Comparison of ENCODE assay signal across 17 cellular contexts in the genomic region with DNA sequence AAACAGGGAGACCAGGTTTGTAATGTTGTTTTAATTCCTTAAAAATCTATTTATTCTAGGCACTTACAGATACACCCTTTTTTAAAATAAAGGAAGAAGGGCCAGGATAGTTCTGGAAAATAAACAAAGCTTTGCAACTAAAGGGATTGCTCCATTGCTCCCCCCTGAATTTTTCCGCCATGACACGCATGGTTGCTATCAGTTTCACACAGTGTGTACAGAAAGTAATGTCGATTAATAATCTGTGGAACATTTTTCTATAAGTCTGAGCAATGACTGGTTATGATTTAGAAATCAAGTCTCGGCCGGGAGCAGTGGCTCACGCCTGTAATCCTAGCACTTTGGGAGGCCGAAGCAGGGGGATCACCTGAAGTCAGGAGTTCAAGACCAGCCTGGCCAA.
DNase-seq lines count a peak whose midpoint lies in the region; TF ChIP-seq lines count a peak whose summit lies in the region.
"Had no signal": no experiment of that assay in that cellular context is flagged by ENCODE, and none has a peak within 500 bp of the region (broad histone marks: within the 10 kb centered on the region; RNA-seq: fewer than 3 reads in every experiment).

No MANE protein-coding gene starts in this region.

- H3K36me3 Mint-ChIP-seq in MCF 10A (ENCODE audit: insufficient read depth, unreplicated experiment) (peaks cover 10% of the 10 kb centered on the region), osteocyte (ENCODE audit: unreplicated experiment) (peaks cover 2% of the 10 kb centered on the region)
- H3K36me3 Mint-ChIP-seq: CD14-positive monocyte; CD4-positive, alpha-beta memory T cell had no signal

- H3K4me3 Mint-ChIP-seq in MCF 10A (ENCODE audit: unreplicated experiment) (no peak overlapping the region), osteocyte (ENCODE audit: unreplicated experiment) (no peak overlapping the region)
- H3K4me3 Mint-ChIP-seq: CD14-positive monocyte; CD4-positive, alpha-beta memory T cell had no signal

- H3K4me3 ChIP-seq in mammary epithelial cell (replicated peaks in 1 of 3; ENCODE audit: insufficient read depth in 1 of 3, low read depth in 2 of 3, low read length in 3 of 3), result no peak overlapping the region
- H3K4me3 ChIP-seq in cardiac fibroblast (replicated peaks in 1 of 2; ENCODE audit: low read depth in 2 of 2, low read length in 2 of 2), result no peak overlapping the region
- H3K4me3 ChIP-seq in fibroblast of the aortic adventitia (ENCODE audit: low read depth, low read length), result no peak overlapping the region
- H3K4me3 ChIP-seq: A549, BLaER1, GM23248, HAP-1 had no signal

- intact Hi-C loops in MCF 10A (cut with micrococcal nuclease), result loop anchor here (10.0 kb wide), 1 partner anchor 165 kb away; no protein-coding TSS in a partner anchor
- intact Hi-C loops in mammary epithelial cell (cut with micrococcal nuclease), result no loop called here

- H3K4me1 Mint-ChIP-seq in MCF 10A (ENCODE audit: insufficient read depth, unreplicated experiment), result peaks cover 54% of the 10 kb centered on the region
- peaks cover 18% of the 10 kb centered on the region for H3K4me1 Mint-ChIP-seq in osteocyte (ENCODE audit: unreplicated experiment)
- H3K4me1 Mint-ChIP-seq: CD14-positive monocyte; CD4-positive, alpha-beta memory T cell had no signal

- H3K27me3 ChIP-seq in mammary epithelial cell (ENCODE audit: insufficient read depth, low read length), result no peaks in the 10 kb centered on the region
- H3K27me3 ChIP-seq: BLaER1 had no signal

- CTCF ChIA-PET in MCF 10A (lab: Yijun Ruan, JAX), result interaction anchor here (0.6 to 9.8 kb wide), 4 partner anchors 87 to 1932 kb away, joined by 3 to 74 read pairs (median 10); partner anchors contain the start of gene GAREM1
- CTCF ChIA-PET in mammary epithelial cell (lab: Charles Lee; ENCODE audit: low non-redundant PET), result no interaction called here

- H3K36me3 ChIP-seq in mammary epithelial cell (ENCODE audit: insufficient read depth, low read length), result no peaks in the 10 kb centered on the region
- H3K36me3 ChIP-seq: BLaER1, HAP-1 had no signal

- no peak overlapping the region for H3K9ac ChIP-seq in mammary epithelial cell (ENCODE audit: insufficient read depth, low read length)
- H3K9ac ChIP-seq: BLaER1, GM23248 had no signal

- H3K4me1 ChIP-seq in mammary epithelial cell (ENCODE audit: insufficient read depth, low read length), result peaks cover 38% of the 10 kb centered on the region
- H3K4me1 ChIP-seq: BLaER1, HAP-1 had no signal

- dilution Hi-C loops in mammary epithelial cell (cut with HindIII; ENCODE audit: low sequenced_read_pairs), result no loop called here

- H3K27me3 Mint-ChIP-seq in MCF 10A (ENCODE audit: insufficient read depth, unreplicated experiment) (no peaks in the 10 kb centered on the region), osteocyte (ENCODE audit: unreplicated experiment) (no peaks in the 10 kb centered on the region)

- POLR2A ChIA-PET in MCF 10A (lab: Yijun Ruan, JAX), result interaction anchor here (0.8 to 11.2 kb wide), 5 partner anchors 12 to 115 kb away, joined by 3 to 171 read pairs (median 10); partner anchors contain the start of gene GAREM1

- H2AFZ ChIP-seq in mammary epithelial cell (ENCODE audit: low read depth, low read length), result no peak overlapping the region
- H2AFZ ChIP-seq: GM23248 had no signal

- H3K27ac ChIP-seq in mammary epithelial cell (ENCODE audit: insufficient read depth, low read depth, low read length), result no peak overlapping the region
- H3K27ac ChIP-seq: 22Rv1, BLaER1, GM23248, HL-60 had no signal

- no peaks in the 10 kb centered on the region for H3K9me3 Mint-ChIP-seq in MCF 10A (ENCODE audit: unreplicated experiment)
- no peaks in the 10 kb centered on the region for H3K9me3 Mint-ChIP-seq in osteocyte (ENCODE audit: unreplicated experiment)

- no TSS peak for BruUV-seq in MCF 10A (replicated peaks; lab: Mats Ljungman, UMichigan)
- BruUV-seq in mammary epithelial cell (replicated peaks; lab: Mats Ljungman, UMichigan), result no TSS peak

- H3K4me2 ChIP-seq in mammary epithelial cell (ENCODE audit: insufficient read depth, low read depth, low read length), result no peak overlapping the region
- H3K4me2 ChIP-seq: BLaER1 had no signal

- WGBS in mammary epithelial cell (ENCODE audit: low coverage, missing lambda C conversion rate), result 95% methylated on average over 7 of the region's 7 CpGs

- H3K27ac Mint-ChIP-seq in MCF 10A (ENCODE audit: low read depth, unreplicated experiment) (peak overlapping the region; percentile 93), osteocyte (ENCODE audit: unreplicated experiment) (no peak overlapping the region)
- H3K27ac Mint-ChIP-seq: CD14-positive monocyte; CD4-positive, alpha-beta memory T cell had no signal

- DNase-seq in MCF 10A (ENCODE audit: unreplicated experiment) (no peak), mammary epithelial cell (no peak), cardiac fibroblast (ENCODE audit: low read depth in 2 of 2) (peak; percentile 47 to 65), fibroblast of the aortic adventitia (ENCODE audit: low read depth) (peak; percentile 16), osteocyte (ENCODE audit: extremely low spot score, unreplicated experiment) (no peak), dedifferentiated amniotic fluid mesenchymal stem cell (ENCODE audit: extremely low spot score) (no peak), activated gamma-delta T cell treated with Interleukin-2 at 50 U/mL for 16 hours (no peak)
- DNase-seq: CD4-positive, alpha-beta memory T cell; DMS79 treated with DMSO at 0.1 percent for 48 hours; GF-D8; GM23248 had no signal

- no peaks in the 10 kb centered on the region for H3K79me2 ChIP-seq in mammary epithelial cell (ENCODE audit: insufficient read depth, low read length)

- H3K9me3 ChIP-seq in mammary epithelial cell (replicated peaks; ENCODE audit: insufficient read depth, low read length), result no peaks in the 10 kb centered on the region
- H3K9me3 ChIP-seq: A549, BLaER1, HAP-1 had no signal

- in situ Hi-C loops in mammary epithelial cell (cut with MboI; ENCODE audit: low sequenced_read_pairs in 2 of 2), result no loop called here

- H4K20me1 ChIP-seq in mammary epithelial cell (ENCODE audit: insufficient read depth, low read length), result no peaks in the 10 kb centered on the region
- H4K20me1 ChIP-seq: BLaER1 had no signal

- TF ChIP-seq CTCF in MCF 10A (IDR thresholded peaks at IDR 0.05; ENCODE audit: unreplicated experiment) (no peak), mammary epithelial cell (conservative IDR thresholded peaks at IDR 0.05 in 1 of 2, IDR thresholded peaks at IDR 0.05 in 1 of 2; ENCODE audit: extremely low read depth in 1 of 2, insufficient read depth in 1 of 2, low read depth in 1 of 2, low read length in 2 of 2) (no peak), cardiac fibroblast (IDR thresholded peaks at IDR 0.05; ENCODE audit: low read depth, low read length) (no peak), fibroblast of the aortic adventitia (IDR thresholded peaks at IDR 0.05; ENCODE audit: insufficient read depth, low read length) (no peak), osteocyte (IDR thresholded peaks at IDR 0.05) (no peak)

Comparison
In these comparisons a context has a peak if more than half of its experiments do, and no peak if none do; other contexts are left out.
1. DNase-seq: peak in cardiac fibroblast (2 of 2) and fibroblast of the aortic adventitia (single experiment); none in MCF 10A (single experiment), mammary epithelial cell (single experiment), osteocyte (single experiment), dedifferentiated amniotic fluid mesenchymal stem cell (single experiment) and activated gamma-delta T cell treated with Interleukin-2 at 50 U/mL for 16 hours (single experiment).